29 cellular contexts compared by ENCODE assay signal in the genomic region with DNA sequence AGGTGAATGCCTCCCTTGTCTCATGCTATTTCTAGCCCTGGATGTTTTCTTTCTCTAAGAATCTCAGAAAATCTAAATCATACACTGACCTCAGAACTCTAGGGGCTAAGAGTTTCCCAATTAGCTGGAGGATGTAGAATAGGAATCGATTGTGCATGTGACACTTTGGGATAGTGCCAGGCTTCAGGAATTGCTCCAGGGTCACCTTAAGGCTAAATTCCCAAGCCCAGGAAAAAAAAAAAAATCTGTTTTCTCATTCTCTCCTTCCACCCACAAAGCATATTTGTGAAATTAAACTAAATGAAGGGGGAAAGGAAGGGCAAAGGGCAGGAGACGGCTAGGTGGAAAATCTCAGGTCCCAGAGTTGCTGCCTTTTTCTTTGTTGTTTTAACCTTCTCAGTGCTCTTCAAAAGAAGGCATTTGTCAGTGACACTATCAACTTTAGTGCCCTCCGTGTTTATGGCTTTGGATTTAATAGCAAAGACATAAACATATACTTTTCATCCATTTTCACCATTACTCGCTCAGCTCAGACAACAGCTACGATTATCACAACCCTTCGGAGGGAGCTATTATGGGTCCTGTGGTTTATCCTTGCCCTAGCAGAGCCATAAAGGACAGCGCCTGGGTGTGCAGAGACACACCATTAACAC.
"Had no signal": no experiment of that assay in that cellular context is flagged by ENCODE, and none has a peak within 500 bp of the region (broad histone marks: within the 10 kb centered on the region; RNA-seq: fewer than 3 reads in every experiment).

No MANE protein-coding gene starts in this region.

- H3K9me3 ChIP-seq: ascending aorta, breast epithelium, esophagus squamous epithelium, heart right ventricle, prostate gland, testis, transverse colon had no signal

- H3K4me3 ChIP-seq: ascending aorta, breast epithelium, esophagus squamous epithelium, heart right ventricle, prostate gland, skin epidermis, testis, transverse colon had no signal

- H3K36me3 Mint-ChIP-seq: activated naive CD4-positive, alpha-beta T cell treated with anti-CD3 and anti-CD28 coated beads, Interleukin-2, amount 10 ng/mL, durations not matched to agents 7 days and 5 days; activated naive CD8-positive, alpha-beta T cell treated with anti-CD3 and anti-CD28 coated beads, Interleukin-2, amount 10 ng/mL, durations not matched to agents 7 days and 5 days; natural killer cell had no signal

- H3K27me3 Mint-ChIP-seq: activated CD4-positive, alpha-beta memory T cell treated with anti-CD3 and anti-CD28 coated beads, Interleukin-2, amount 10 ng/mL, durations not matched to agents 7 days and 5 days; activated naive CD4-positive, alpha-beta T cell treated with anti-CD3 and anti-CD28 coated beads, Interleukin-2, amount 10 ng/mL, durations not matched to agents 7 days and 5 days; activated naive CD8-positive, alpha-beta T cell treated with anti-CD3 and anti-CD28 coated beads, Interleukin-2, amount 10 ng/mL, durations not matched to agents 7 days and 5 days; central memory CD8-positive, alpha-beta T cell had no signal

- ATAC-seq: heart right ventricle; natural killer cell; sciatic nerve; stimulated activated naive CD8-positive, alpha-beta T cell treated with anti-CD3 and anti-CD28 coated beads, Interleukin-15, Interleukin-2, amounts not matched to agents 100 U/mL and 50 U/mL, for 24 hours had no signal

- H3K4me1 Mint-ChIP-seq: activated CD4-positive, alpha-beta memory T cell treated with anti-CD3 and anti-CD28 coated beads, Interleukin-2, amount 10 ng/mL, durations not matched to agents 7 days and 5 days; activated CD4-positive, alpha-beta T cell treated with anti-CD3 and anti-CD28 coated beads, Interleukin-2, amount 10 ng/mL, durations not matched to agents 7 days and 5 days; activated naive CD4-positive, alpha-beta T cell treated with anti-CD3 and anti-CD28 coated beads, Interleukin-2, amount 10 ng/mL, durations not matched to agents 7 days and 5 days; activated naive CD8-positive, alpha-beta T cell treated with anti-CD3 and anti-CD28 coated beads, Interleukin-2, amount 10 ng/mL, durations not matched to agents 7 days and 5 days; central memory CD8-positive, alpha-beta T cell; natural killer cell had no signal

- H3K4me1 ChIP-seq: ascending aorta, breast epithelium, esophagus squamous epithelium, prostate gland, testis had no signal

- H3K9me3 Mint-ChIP-seq: activated CD4-positive, alpha-beta memory T cell treated with anti-CD3 and anti-CD28 coated beads, Interleukin-2, amount 10 ng/mL, durations not matched to agents 7 days and 5 days; activated CD4-positive, alpha-beta T cell treated with anti-CD3 and anti-CD28 coated beads, Interleukin-2, amount 10 ng/mL, durations not matched to agents 7 days and 5 days; activated T-cell treated with anti-CD3 and anti-CD28 coated beads, Interleukin-2, amount 50 U/mL, for 24 hours had no signal

- H3K27ac Mint-ChIP-seq: activated CD4-positive, alpha-beta memory T cell treated with anti-CD3 and anti-CD28 coated beads, Interleukin-2, amount 10 ng/mL, durations not matched to agents 7 days and 5 days; activated CD4-positive, alpha-beta T cell treated with anti-CD3 and anti-CD28 coated beads, Interleukin-2, amount 10 ng/mL, durations not matched to agents 7 days and 5 days; activated naive CD4-positive, alpha-beta T cell treated with anti-CD3 and anti-CD28 coated beads, Interleukin-2, amount 10 ng/mL, durations not matched to agents 7 days and 5 days; activated naive CD8-positive, alpha-beta T cell treated with anti-CD3 and anti-CD28 coated beads, Interleukin-2, amount 10 ng/mL, durations not matched to agents 7 days and 5 days; activated T-cell treated with anti-CD3 and anti-CD28 coated beads, Interleukin-2, amount 50 U/mL, for 24 hours; dendritic cell treated with granulocyte-macrophage colony-stimulating factor and Interleukin-4, amounts not matched to agents 40 ng/mL and 50 ng/mL, for 4 days; natural killer cell had no signal

- H3K27me3 ChIP-seq: ascending aorta, breast epithelium, esophagus squamous epithelium, heart right ventricle, testis, transverse colon had no signal

- H3K27ac ChIP-seq: ascending aorta, breast epithelium, epithelial cell of prostate, esophagus squamous epithelium, prostate gland, skin epidermis, testis, transverse colon had no signal

- DNase-seq: activated CD4-positive, alpha-beta memory T cell treated with anti-CD3 and anti-CD28 coated beads, Interleukin-2, amount 10 ng/mL, durations not matched to agents 7 days and 5 days; activated CD4-positive, alpha-beta T cell treated with anti-CD3 and anti-CD28 coated beads, Interleukin-2, amount 10 ng/mL, durations not matched to agents 7 days and 5 days; activated CD4-positive, CD25-positive, alpha-beta regulatory T cell treated with anti-CD3 and anti-CD28 coated beads, Interleukin-2, amount 50 U/mL, for 72 hours; activated CD8-positive, alpha-beta memory T cell treated with anti-CD3 and anti-CD28 coated beads, Interleukin-2, amount 50 U/mL, for 48 hours; activated gamma-delta T cell; activated naive CD4-positive, alpha-beta T cell treated with anti-CD3 and anti-CD28 coated beads, Interleukin-2, amount 10 ng/mL, durations not matched to agents 7 days and 5 days; activated naive CD8-positive, alpha-beta T cell treated with anti-CD3 and anti-CD28 coated beads, Interleukin-2, amount 10 ng/mL, durations not matched to agents 7 days and 5 days; activated T-cell treated with anti-CD3 and anti-CD28 coated beads, Interleukin-2, amount 50 U/mL, for 24 hours; esophagus squamous epithelium; foreskin melanocyte; heart right ventricle; kidney glomerular epithelial cell; mammary epithelial cell; natural killer cell; retina; stimulated activated CD4-positive, alpha-beta T cell treated with anti-CD3 and anti-CD28 coated beads, Interleukin-12 subunit alpha, Interleukin-12 subunit beta, amount 100 ng/mL, for 4 hours; stimulated activated CD4-positive, alpha-beta T cell treated with anti-CD3 and anti-CD28 coated beads, Interleukin-4, amount 100 ng/mL, for 1 hour; stimulated activated naive CD8-positive, alpha-beta T cell treated with anti-CD3 and anti-CD28 coated beads, Interleukin-15, Interleukin-2, amounts not matched to agents 100 U/mL and 50 U/mL, for 24 hours; T-helper 2 cell; testis; transverse colon had no signal

- H3K36me3 ChIP-seq: ascending aorta, breast epithelium, esophagus squamous epithelium, heart right ventricle, prostate gland, transverse colon had no signal

- H3K4me3 Mint-ChIP-seq: activated CD4-positive, alpha-beta memory T cell treated with anti-CD3 and anti-CD28 coated beads, Interleukin-2, amount 10 ng/mL, durations not matched to agents 7 days and 5 days; activated CD4-positive, alpha-beta T cell treated with anti-CD3 and anti-CD28 coated beads, Interleukin-2, amount 10 ng/mL, durations not matched to agents 7 days and 5 days; activated naive CD4-positive, alpha-beta T cell treated with anti-CD3 and anti-CD28 coated beads, Interleukin-2, amount 10 ng/mL, durations not matched to agents 7 days and 5 days; activated naive CD8-positive, alpha-beta T cell treated with anti-CD3 and anti-CD28 coated beads, Interleukin-2, amount 10 ng/mL, durations not matched to agents 7 days and 5 days; activated T-cell treated with anti-CD3 and anti-CD28 coated beads, Interleukin-2, amount 50 U/mL, for 24 hours; central memory CD8-positive, alpha-beta T cell; dendritic cell treated with granulocyte-macrophage colony-stimulating factor and Interleukin-4, amounts not matched to agents 40 ng/mL and 50 ng/mL, for 4 days; natural killer cell had no signal
